Comparison of ENCODE assay signal across 23 cellular contexts in the genomic region with DNA sequence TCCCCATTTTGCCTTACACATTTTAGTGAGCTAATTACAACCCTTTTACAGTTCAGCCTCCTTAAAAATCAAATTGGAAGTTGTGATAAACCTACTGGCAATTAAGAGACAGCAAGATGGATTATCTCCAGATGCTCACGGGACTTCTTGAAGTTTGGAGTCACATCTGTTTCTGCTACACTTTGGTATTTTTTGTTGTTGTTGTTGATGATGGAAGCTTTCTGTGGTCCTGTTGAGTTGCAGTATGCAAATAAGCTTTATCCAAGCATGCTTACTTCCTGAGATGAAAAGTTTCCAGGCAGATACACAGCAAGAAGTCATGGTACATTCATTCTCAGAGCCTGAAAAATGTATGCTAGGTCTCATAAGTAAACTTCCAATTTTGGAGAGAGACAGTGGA.
DNase-seq lines count a peak whose midpoint lies in the region; ATAC-seq, FAIRE-seq and TF ChIP-seq lines count a peak whose summit lies in the region.
"Had no signal": no experiment of that assay in that cellular context is flagged by ENCODE, and none has a peak within 500 bp of the region (broad histone marks: within the 10 kb centered on the region; RNA-seq: fewer than 3 reads in every experiment).

No MANE protein-coding gene starts in this region.

- H3K4me2 ChIP-seq in HCT116 (ENCODE audit: low read length) = no peak overlapping the region
- no peak overlapping the region for H3K4me2 ChIP-seq in astrocyte (ENCODE audit: low read length)
- H3K4me2 ChIP-seq: A549, BLaER1 had no signal

- intact Hi-C loops in HCT116 (cut with micrococcal nuclease) (no loop called here), CD14-positive monocyte (cut with micrococcal nuclease) (no loop called here)

- FAIRE-seq in astrocyte (lab: Jason Lieb, UNC) = peak; percentile 94
- FAIRE-seq: A549, GM12892, H54 had no signal

- RAD21 ChIA-PET in HCT116 (lab: Charles Lee; ENCODE audit: low non-redundant PET in 1 of 2, low total read pairs in 2 of 2, uncharacterized antibody in 2 of 2, unreplicated experiment in 2 of 2) = no interaction called here

- H3K9ac ChIP-seq in HCT116 (ENCODE audit: low read length) (no peak overlapping the region), astrocyte (ENCODE audit: low read length) (no peak overlapping the region), endodermal cell (ENCODE audit: extremely low read depth, low read length, poor library complexity, severe bottlenecking) (no peak overlapping the region)
- H3K9ac ChIP-seq: BLaER1 had no signal

- H3K36me3 Mint-ChIP-seq in astrocyte (ENCODE audit: low read depth, unreplicated experiment) = no peaks in the 10 kb centered on the region
- H3K36me3 Mint-ChIP-seq in CD14-positive monocyte = no peaks in the 10 kb centered on the region
- H3K36me3 Mint-ChIP-seq in endodermal cell (ENCODE audit: low read depth) = no peaks in the 10 kb centered on the region
- H3K36me3 Mint-ChIP-seq: CD4-positive, alpha-beta memory T cell had no signal

- H3K4me1 Mint-ChIP-seq in astrocyte (ENCODE audit: low read depth, unreplicated experiment) (peaks cover 25% of the 10 kb centered on the region), CD14-positive monocyte (no peaks in the 10 kb centered on the region), endodermal cell (peaks cover 30% of the 10 kb centered on the region)
- H3K4me1 Mint-ChIP-seq: CD4-positive, alpha-beta memory T cell had no signal

- H3K9me2 ChIP-seq in HCT116 (ENCODE audit: insufficient read depth) = no peaks in the 10 kb centered on the region

- H3K36me3 ChIP-seq in ACC112 (ENCODE audit: insufficient read depth, low read length) (no peaks in the 10 kb centered on the region), HCT116 (ENCODE audit: control insufficient read depth in 1 of 2, insufficient read depth in 2 of 2, low read length in 2 of 2) (no peaks in the 10 kb centered on the region), astrocyte (ENCODE audit: insufficient read depth, low read length) (no peaks in the 10 kb centered on the region), endodermal cell (ENCODE audit: control insufficient read depth, insufficient read depth, low read length) (no peaks in the 10 kb centered on the region)
- H3K36me3 ChIP-seq: BLaER1, Peyer's patch, SJCRH30 had no signal

- H3K9me3 ChIP-seq in HCT116 (ENCODE audit: control insufficient read depth in 1 of 2, insufficient read depth in 1 of 2, low read depth in 1 of 2, low read length in 2 of 2) (no peaks in the 10 kb centered on the region), astrocyte (ENCODE audit: insufficient read depth, low read depth, low read length) (no peaks in the 10 kb centered on the region), endodermal cell (ENCODE audit: control insufficient read depth, low read length) (no peaks in the 10 kb centered on the region)
- H3K9me3 ChIP-seq: A549, BLaER1, Peyer's patch, SJCRH30 had no signal

- POLR2A ChIA-PET in HCT116 (lab: Charles Lee) = no interaction called here

- H3K4me3 Mint-ChIP-seq in astrocyte (ENCODE audit: unreplicated experiment) (no peak overlapping the region), CD14-positive monocyte (no peak overlapping the region), endodermal cell (no peak overlapping the region)
- H3K4me3 Mint-ChIP-seq: CD4-positive, alpha-beta memory T cell had no signal

- no peaks in the 10 kb centered on the region for H4K20me1 ChIP-seq in HCT116 (ENCODE audit: insufficient read depth)
- no peaks in the 10 kb centered on the region for H4K20me1 ChIP-seq in astrocyte (ENCODE audit: insufficient read depth, low read length)
- H4K20me1 ChIP-seq: BLaER1 had no signal

- 94% methylated on average over 1 of the region's 1 CpG; no CpG with 5 or more reads in 1 of the 2 experiments for WGBS in endodermal cell (ENCODE audit: insufficient coverage in 1 of 2, insufficient read length in 1 of 2), 2 experiments

- H3K27me3 Mint-ChIP-seq in astrocyte (ENCODE audit: low read depth, unreplicated experiment) = no peaks in the 10 kb centered on the region
- no peaks in the 10 kb centered on the region for H3K27me3 Mint-ChIP-seq in CD14-positive monocyte (ENCODE audit: low read depth in 3 of 3)
- H3K27me3 Mint-ChIP-seq in endodermal cell (ENCODE audit: insufficient read depth) = no peaks in the 10 kb centered on the region
- H3K27me3 Mint-ChIP-seq: CD4-positive, alpha-beta memory T cell had no signal

- H2AFZ ChIP-seq in ACC112 (ENCODE audit: low read length, unreplicated experiment) (peak overlapping the region; percentile 91), HCT116 (ENCODE audit: low read depth, low read length, poor library complexity, severe bottlenecking) (peak overlapping the region; percentile 74), astrocyte (ENCODE audit: low read depth, low read length) (no peak overlapping the region)

- H3K4me3 ChIP-seq in ACC112 (ENCODE audit: low read depth, low read length) (no peak overlapping the region), HCT116 (replicated peaks in 1 of 2; ENCODE audit: low read depth in 1 of 2, low read length in 2 of 2) (no peak overlapping the region), astrocyte (ENCODE audit: insufficient read depth, low read depth, low read length) (no peak overlapping the region), fibroblast of villous mesenchyme (ENCODE audit: low read depth, low read length) (no peak overlapping the region), endodermal cell (ENCODE audit: low read length) (no peak overlapping the region)
- H3K4me3 ChIP-seq: A549, BLaER1, Peyer's patch, SJCRH30 had no signal

- ATAC-seq in HCT116 (no peak), GM21526 (IDR thresholded peaks at IDR 0.05; ENCODE audit: low FRiP score, unreplicated experiment) (no peak)
- ATAC-seq: A549 had no signal

- no peak for TF ChIP-seq POLR2A in HCT116 (IDR thresholded peaks at IDR 0.05; ENCODE audit: borderline replicate concordance, extremely low read depth, insufficient read depth, insufficient read length)

- no peak for TF ChIP-seq CTCF in HCT116 (IDR thresholded peaks at IDR 0.05 in 2 of 3, conservative IDR thresholded peaks at IDR 0.05 in 1 of 3; ENCODE audit: borderline replicate concordance in 1 of 3, insufficient read depth in 1 of 3, low read depth in 2 of 3, low read length in 2 of 3)
- no peak for TF ChIP-seq CTCF in astrocyte (IDR thresholded peaks at IDR 0.05; ENCODE audit: insufficient read depth, low read depth, low read length)
- TF ChIP-seq CTCF in fibroblast of villous mesenchyme (IDR thresholded peaks at IDR 0.05; ENCODE audit: insufficient read depth, low read depth, low read length) = no peak
- no peak for TF ChIP-seq CTCF in CD14-positive monocyte (IDR thresholded peaks at IDR 0.05)
- no peak for TF ChIP-seq CTCF in endodermal cell (conservative IDR thresholded peaks at IDR 0.05)

- no peak overlapping the region for H3K27ac ChIP-seq in ACC112 (ENCODE audit: low read depth, low read length)
- no peak overlapping the region for H3K27ac ChIP-seq in HCT116 (ENCODE audit: low read depth, low read length)
- H3K27ac ChIP-seq in astrocyte (ENCODE audit: low read depth, low read length) = no peak overlapping the region
- H3K27ac ChIP-seq in endodermal cell (ENCODE audit: low read depth, low read length) = no peak overlapping the region
- H3K27ac ChIP-seq: A549, BLaER1, Peyer's patch, SJCRH30 had no signal

- H3K4me1 ChIP-seq in ACC112 (ENCODE audit: control insufficient read depth, insufficient read depth, low read length, unreplicated experiment) (peaks cover 22% of the 10 kb centered on the region), HCT116 (ENCODE audit: control insufficient read depth in 1 of 2, insufficient read depth in 2 of 2, low read length in 2 of 2) (peaks cover 0 to 20% of the 10 kb centered on the region in 2 experiments; a peak in 2 of 4 replicates), astrocyte (ENCODE audit: insufficient read depth, low read length) (peaks cover 10% of the 10 kb centered on the region), endodermal cell (ENCODE audit: control insufficient read depth, insufficient read depth, low read length) (no peaks in the 10 kb centered on the region)
- H3K4me1 ChIP-seq: A549, BLaER1, Peyer's patch, SJCRH30 had no signal

- H3K9me3 Mint-ChIP-seq in astrocyte (ENCODE audit: unreplicated experiment) (no peaks in the 10 kb centered on the region), CD14-positive monocyte (no peaks in the 10 kb centered on the region), endodermal cell (no peaks in the 10 kb centered on the region)

- no peak for TF ChIP-seq RAD21 in HCT116 (IDR thresholded peaks at IDR 0.05; ENCODE audit: low read depth)

- H3K27me3 ChIP-seq in ACC112 (ENCODE audit: insufficient read depth, low read length) (no peaks in the 10 kb centered on the region), HCT116 (ENCODE audit: insufficient read depth, low read length) (no peaks in the 10 kb centered on the region), astrocyte (ENCODE audit: insufficient read depth, low read length) (no peaks in the 10 kb centered on the region), endodermal cell (ENCODE audit: control insufficient read depth, insufficient read depth, low read length, poor library complexity, severe bottlenecking) (no peaks in the 10 kb centered on the region)
- H3K27me3 ChIP-seq: Peyer's patch, SJCRH30 had no signal

- H3K27ac Mint-ChIP-seq in astrocyte (ENCODE audit: unreplicated experiment) = no peak overlapping the region
- no peak overlapping the region for H3K27ac Mint-ChIP-seq in CD14-positive monocyte
- H3K27ac Mint-ChIP-seq in endodermal cell = no peak overlapping the region
- H3K27ac Mint-ChIP-seq: CD4-positive, alpha-beta memory T cell had no signal

- H3K79me2 ChIP-seq in ACC112 (ENCODE audit: control insufficient read depth, insufficient read depth, low read length, unreplicated experiment) (no peaks in the 10 kb centered on the region), HCT116 (ENCODE audit: insufficient read depth, low read length) (no peaks in the 10 kb centered on the region), astrocyte (ENCODE audit: insufficient read depth, low read length) (no peaks in the 10 kb centered on the region)

- BruUV-seq in HCT116 (replicated peaks; lab: Mats Ljungman, UMichigan) = no TSS peak

- DNase-seq in HCT116 (ENCODE audit: low read depth, low spot score) (no peak), astrocyte (ENCODE audit: low read depth) (no peak), fibroblast of villous mesenchyme (ENCODE audit: low read depth) (peak; percentile 55), CD14-positive monocyte (ENCODE audit: low spot score) (no peak), endodermal cell (no peak), SK-N-DZ (ENCODE audit: low spot score) (no peak)
- DNase-seq: CD4-positive, alpha-beta memory T cell; DND-41; Kasumi-1; NCI-H1092; NCI-H1436; NCI-H1930; NCI-H345; NCI-H524; NCI-H82; Peyer's patch; SJCRH30 had no signal

- CTCF ChIA-PET in HCT116 (lab: Charles Lee) = no interaction called here

TF ChIP-seq in HCT116, 20 proteins besides CTCF, POLR2A, EP300 and RAD21 (continues in another document):
- TF ChIP-seq FOSL1 (IDR thresholded peaks at IDR 0.05; ENCODE audit: low read depth) (no peak), MAX (IDR thresholded peaks at IDR 0.05) (no peak), ZNF274 (IDR thresholded peaks at IDR 0.05; ENCODE audit: low read depth, low read length) (no peak)
